In genomic region chr2:9782197-9782719, GRCh38 we compare ENCODE assay signal across 8 cellular contexts.
A peak's percentile ranks its signal among the peaks of the same experiment; 100 is the strongest.
DNase-seq lines count a peak whose midpoint lies in the region; ATAC-seq and TF ChIP-seq lines count a peak whose summit lies in the region.

No MANE protein-coding gene starts in this region.

- TF ChIP-seq CTCF in LNCAP (IDR thresholded peaks at IDR 0.05) (peak; percentile 14; the same call in 1 of the 2 replicates), CD14-positive monocyte (IDR thresholded peaks at IDR 0.05) (no peak)

- peaks cover 8 to 13% (median 10%) of the 10 kb centered on the region in 3 donors for H3K27me3 Mint-ChIP-seq in CD14-positive monocyte (ENCODE audit: low read depth in 3 of 3)

- intact Hi-C loops in CD14-positive monocyte (cut with micrococcal nuclease) = no loop called here

- peak; percentile 82 for DNase-seq in activated CD4-positive, alpha-beta T cell treated with anti-CD3 and anti-CD28 coated beads for 48 hours
- DNase-seq in dermis blood vessel endothelial cell (peak; percentile 63), CD14-positive monocyte (ENCODE audit: low spot score) (no peak), pons (ENCODE audit: low spot score) (no peak), SKM-1 treated with dmso at 0.1 percent for 144 hours (lab: John Stamatoyannopoulos, UW; ENCODE audit: unreplicated experiment) (no peak)
- peak; percentile 49 to 75 for DNase-seq in stimulated activated CD4-positive, alpha-beta T cell treated with anti-CD3 and anti-CD28 coated beads, Interleukin-4, amount 100 ng/mL, for 48 hours (ENCODE audit: low read depth in 2 of 2)

- no peaks in the 10 kb centered on the region for H3K36me3 Mint-ChIP-seq in CD14-positive monocyte

- no peak for ATAC-seq in GM18861 (IDR thresholded peaks at IDR 0.05; ENCODE audit: unreplicated experiment)

- H3K27ac Mint-ChIP-seq in CD14-positive monocyte = no peak overlapping the region

- H3K4me3 Mint-ChIP-seq in CD14-positive monocyte = no peak overlapping the region

- peaks cover 38% of the 10 kb centered on the region for H3K4me1 Mint-ChIP-seq in CD14-positive monocyte

- peaks cover 0 to 3% (median 0%) of the 10 kb centered on the region in 7 donors for H3K9me3 Mint-ChIP-seq in CD14-positive monocyte

Comparison
In these comparisons a context has a peak if more than half of its experiments do, and no peak if none do; other contexts are left out.
1. DNase-seq: peak in activated CD4-positive, alpha-beta T cell treated with anti-CD3 and anti-CD28 coated beads for 48 hours (single experiment), dermis blood vessel endothelial cell (single experiment) and stimulated activated CD4-positive, alpha-beta T cell treated with anti-CD3 and anti-CD28 coated beads, Interleukin-4, amount 100 ng/mL, for 48 hours (2 of 2); none in CD14-positive monocyte (single experiment), pons (single experiment) and SKM-1 treated with dmso at 0.1 percent for 144 hours (single experiment).